ENCODE assay signal across 8 cellular contexts in genomic region chr3:97821810-97822775, GRCh38. TPM values are rescaled to one million over a fixed set of nuclear protein-coding genes. Genes with fewer than 3 reads are reported as not detected.
A peak's percentile ranks its signal among the peaks of the same experiment; 100 is the strongest.
DNase-seq lines count a peak whose midpoint lies in the region; ATAC-seq and TF ChIP-seq lines count a peak whose summit lies in the region.

TSS of gene CRYBG3 (plus strand) at chr3:97822011. CDS start at chr3:97822207, 196 bp downstream.

- TF ChIP-seq CTCF in GM13977 (IDR thresholded peaks at IDR 0.05; ENCODE audit: extremely low read depth, insufficient read depth, missing control alignments): no peak
- TF ChIP-seq CTCF in uterus (IDR thresholded peaks at IDR 0.05): peak in 2 of 4 experiments; percentile 6 to 45

- ATAC-seq in HG02678 (IDR thresholded peaks at IDR 0.05; ENCODE audit: unreplicated experiment) (peak; percentile 98), right cardiac atrium (peak; percentile 99 to 100)

- in situ Hi-C loops in GM13977 (cut with MboI; ENCODE audit: low pct_unique_long_range_greater_than_20kb, low sequenced_read_pairs, unreplicated experiment): no loop called here

- DNase-seq in GM13977 (ENCODE audit: low spot score): peak; percentile 93
- DNase-seq in NCI-H1105 (lab: John Stamatoyannopoulos, UW): peak; percentile 80
- peak; percentile 66 to 95 (median 71) for DNase-seq in T-helper 2 cell
- peak in 56 of 58 donors; percentile 7 to 87 (median 70) for DNase-seq in anterior cingulate cortex (lab: John Stamatoyannopoulos, UW)
- DNase-seq in right cardiac atrium: peak; percentile 87 to 95 (median 95)
- peak; percentile 68 to 82 for DNase-seq in uterus

- intact Hi-C loops in right cardiac atrium (cut with DNase I) (loop anchor here in 1 of 4 donors (5.0 to 10.0 kb wide), 2 partner anchors 65 to 123 kb away; no protein-coding TSS in a partner anchor), uterus (cut with DNase I; ENCODE audit: low total_unique reads) (no loop called here)

- peak; percentile 89 to 92 for TF ChIP-seq POLR2A in uterus (IDR thresholded peaks at IDR 0.05)

- H3K36me3 ChIP-seq in rectal smooth muscle tissue (ENCODE audit: control insufficient read depth, insufficient read depth, low read length) (no peaks in the 10 kb centered on the region), uterus (no peaks in the 10 kb centered on the region)

- under 1% methylated on average over 102 of the region's 102 CpGs for WGBS in right cardiac atrium

- H3K4me1 ChIP-seq in right cardiac atrium (ENCODE audit: control insufficient read depth, insufficient read depth, low read length): peaks cover 3% of the 10 kb centered on the region
- peaks cover 11% of the 10 kb centered on the region for H3K4me1 ChIP-seq in rectal smooth muscle tissue (ENCODE audit: control insufficient read depth, insufficient read depth, low read length)
- no peaks in the 10 kb centered on the region for H3K4me1 ChIP-seq in uterus

- peak within 1 kb of the TSS; percentile 60 for H3K9ac ChIP-seq in rectal smooth muscle tissue (ENCODE audit: low read length)

- H3K9me3 ChIP-seq in right cardiac atrium (ENCODE audit: control insufficient read depth, low read length): no peaks in the 10 kb centered on the region
- H3K9me3 ChIP-seq in uterus: no peaks in the 10 kb centered on the region

- H3K27me3 ChIP-seq in right cardiac atrium (ENCODE audit: control insufficient read depth, insufficient read depth) (no peaks in the 10 kb centered on the region), rectal smooth muscle tissue (ENCODE audit: control insufficient read depth, insufficient read depth, low read length) (no peaks in the 10 kb centered on the region), uterus (no peaks in the 10 kb centered on the region)

- peak within 1 kb of the TSS; percentile 80 for H3K4me3 ChIP-seq in right cardiac atrium (ENCODE audit: low read length)
- peak within 1 kb of the TSS; percentile 73 for H3K4me3 ChIP-seq in rectal smooth muscle tissue (ENCODE audit: low read length)
- H3K4me3 ChIP-seq in uterus: peak within 1 kb of the TSS; percentile 80 to 83

- H3K27ac ChIP-seq in right cardiac atrium (ENCODE audit: low read length) (peak within 1 kb of the TSS; percentile 82), rectal smooth muscle tissue (ENCODE audit: low read depth, low read length) (peak within 1 kb of the TSS; percentile 91), uterus (peak within 1 kb of the TSS; percentile 92)

RNA-seq across cellular contexts. Expression of gene CRYBG3, which starts in this region (rescaled TPM):
- total RNA-seq in right cardiac atrium (10 to 100 TPM; 21.1 to 23.4 (median 23.0) TPM), uterus (10 to 100 TPM; 17.4 to 41.5 (median 38.1) TPM)
- 9.5 TPM for polyA plus RNA-seq in right cardiac atrium

Comparison
In these comparisons a context has a peak if more than half of its experiments do, and no peak if none do; other contexts are left out.
1. Peak in every context shown above with its lines: DNase-seq, ATAC-seq, H3K4me3 ChIP-seq and H3K27ac ChIP-seq.